Comparison of ENCODE assay signal across 14 cellular contexts in the genomic region with DNA sequence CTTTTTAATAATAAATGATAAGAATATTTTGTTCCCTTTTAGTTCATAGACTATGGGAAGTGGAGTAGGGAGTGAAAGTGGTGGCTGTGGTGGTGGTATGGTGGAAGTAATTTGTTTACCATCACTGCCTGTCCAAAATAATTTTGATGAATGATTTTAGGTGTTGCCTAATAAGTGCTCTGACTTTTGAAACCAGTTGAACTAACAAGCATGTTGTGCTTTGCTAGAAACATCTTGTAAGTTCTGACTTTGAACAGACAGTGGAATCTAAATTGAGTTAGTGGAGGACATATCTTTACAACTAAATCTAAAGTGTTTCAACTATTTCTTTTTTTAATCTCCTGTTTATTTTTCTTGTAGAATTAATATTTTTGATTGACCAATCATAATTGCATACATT.
"Had no signal": no experiment of that assay in that cellular context is flagged by ENCODE, and none has a peak within 500 bp of the region (broad histone marks: within the 10 kb centered on the region; RNA-seq: fewer than 3 reads in every experiment).

No MANE protein-coding gene starts in this region.

- DNase-seq: effector memory CD4-positive, alpha-beta T cell; foreskin keratinocyte; head of caudate nucleus; left colon; mesendoderm; naive B cell; psoas muscle; stimulated activated CD4-positive, alpha-beta T cell treated with anti-CD3 and anti-CD28 coated beads, Interleukin-2, amount 100 ng/mL, for 48 hours; stimulated activated naive CD4-positive, alpha-beta T cell treated with Interleukin-2 at 50 U/mL for 16 hours; thyroid gland had no signal

- ATAC-seq: esophagus mucosa, foreskin keratinocyte, left colon had no signal

- H3K4me3 ChIP-seq: hepatocyte, psoas muscle, smooth muscle cell, suprapubic skin, thyroid gland had no signal
